Comparison of ENCODE assay signal across 17 cellular contexts in genomic region chr15:37107071-37107753, GRCh38. TPM values are rescaled to one million over a fixed set of nuclear protein-coding genes. Genes with fewer than 3 reads are reported as not detected.
A peak's percentile ranks its signal among the peaks of the same experiment; 100 is the strongest.
DNase-seq lines count a peak whose midpoint lies in the region; ATAC-seq and TF ChIP-seq lines count a peak whose summit lies in the region.
"Had no signal": no experiment of that assay in that cellular context is flagged by ENCODE, and none has a peak within 500 bp of the region (broad histone marks: within the 10 kb centered on the region; RNA-seq: fewer than 3 reads in every experiment).

No MANE protein-coding gene starts in this region.

- H3K27ac ChIP-seq in esophagus (ENCODE audit: low read depth in 2 of 2, low read length in 1 of 2) (peak overlapping the region; percentile 4 to 34), mesenchymal stem cell (ENCODE audit: low read length, poor library complexity, severe bottlenecking) (no peak overlapping the region), upper lobe of left lung (no peak overlapping the region), aorta (ENCODE audit: low read depth in 1 of 2, low read length in 2 of 2) (no peak overlapping the region)
- H3K27ac ChIP-seq: 22Rv1 had no signal

- H3K9me3 ChIP-seq in esophagus (ENCODE audit: control insufficient read depth in 2 of 2, insufficient read depth in 1 of 2, low read depth in 1 of 2, low read length in 1 of 2) = no peaks in the 10 kb centered on the region
- H3K9me3 ChIP-seq in mesenchymal stem cell (ENCODE audit: control insufficient read depth, low read length) = no peaks in the 10 kb centered on the region
- no peaks in the 10 kb centered on the region for H3K9me3 ChIP-seq in upper lobe of left lung
- H3K9me3 ChIP-seq in aorta (ENCODE audit: control insufficient read depth, low read length) = no peaks in the 10 kb centered on the region

- H3K23ac ChIP-seq in mesenchymal stem cell (ENCODE audit: low read length in 2 of 2) = no peak overlapping the region

- WGBS in esophagus, 2 donors = 61 to 62% methylated on average over 25 of the region's 25 CpGs
- WGBS in mesenchymal stem cell = 33% methylated on average over 1 of the region's 25 CpGs
- WGBS in upper lobe of left lung, 2 donors = 31 to 35% methylated on average over 25 of the region's 25 CpGs
- WGBS in aorta, 2 donors = 72 to 78% methylated on average over 25 of the region's 25 CpGs

- no peaks in the 10 kb centered on the region for H3K27me3 ChIP-seq in esophagus (ENCODE audit: control insufficient read depth in 1 of 2, insufficient read depth in 2 of 2, low read length in 2 of 2)
- H3K27me3 ChIP-seq in mesenchymal stem cell (ENCODE audit: control insufficient read depth in 1 of 2, insufficient read depth in 1 of 2, low read length in 2 of 2) = peaks cover 0 to 85% of the 10 kb centered on the region in 2 experiments
- peaks cover 0 to 49% (median 5%) of the 10 kb centered on the region in 4 donors for H3K27me3 ChIP-seq in upper lobe of left lung
- H3K27me3 ChIP-seq in aorta (ENCODE audit: control insufficient read depth in 1 of 2, insufficient read depth in 2 of 2, low read length in 1 of 2) = no peaks in the 10 kb centered on the region

- H3K14ac ChIP-seq in mesenchymal stem cell (ENCODE audit: low read length in 2 of 2) = no peak overlapping the region

- H4K91ac ChIP-seq in mesenchymal stem cell (ENCODE audit: low read length) = no peak overlapping the region

- H3K36me3 ChIP-seq in esophagus (ENCODE audit: control insufficient read depth in 2 of 2, insufficient read depth in 2 of 2, low read length in 1 of 2) (no peaks in the 10 kb centered on the region), mesenchymal stem cell (ENCODE audit: control insufficient read depth in 1 of 2, insufficient read depth in 2 of 2, low read depth in 1 of 2, low read length in 2 of 2) (no peaks in the 10 kb centered on the region), upper lobe of left lung (no peaks in the 10 kb centered on the region), aorta (ENCODE audit: control insufficient read depth in 1 of 2, insufficient read depth in 2 of 2, low read length in 1 of 2) (no peaks in the 10 kb centered on the region)

- H3K4me3 ChIP-seq in esophagus (ENCODE audit: low read depth in 1 of 2, low read length in 2 of 2) = peak overlapping the region in 1 of 2 donors; percentile 11
- H3K4me3 ChIP-seq in mesenchymal stem cell (ENCODE audit: insufficient read depth in 1 of 2, low read depth in 1 of 2, low read length in 2 of 2) = peak overlapping the region in 1 of 2 experiments; percentile 49
- peak overlapping the region in 3 of 4 donors; percentile 9 to 36 (median 31) for H3K4me3 ChIP-seq in upper lobe of left lung
- no peak overlapping the region for H3K4me3 ChIP-seq in aorta (ENCODE audit: low read length in 2 of 2)

- no peak overlapping the region for H3K4ac ChIP-seq in mesenchymal stem cell (ENCODE audit: low read depth in 1 of 2, low read length in 2 of 2)

- ATAC-seq in upper lobe of left lung (ENCODE audit: low FRiP score in 2 of 2) = no peak
- ATAC-seq in aorta (ENCODE audit: low FRiP score) = no peak
- ATAC-seq: HCT116; natural killer cell treated with Interleukin-12 subunit alpha and Interleukin-12 subunit beta and Interleukin-15 and Interleukin-18, amount 100 ng/mL, for 72 hours had no signal

- H2AK5ac ChIP-seq in mesenchymal stem cell (ENCODE audit: low read length, severe bottlenecking) = no peak overlapping the region

- no peak for TF ChIP-seq CTCF in upper lobe of left lung (IDR thresholded peaks at IDR 0.05)

- no peak for TF ChIP-seq POLR2A in upper lobe of left lung (IDR thresholded peaks at IDR 0.05)

- intact Hi-C loops in aorta (cut with DNase I) = loop anchor here in 1 of 2 donors (10.0 kb wide), 1 partner anchor 92 kb away; no protein-coding TSS in a partner anchor

- no peak overlapping the region for H2AFZ ChIP-seq in mesenchymal stem cell (ENCODE audit: low read depth, low read length)

- H3K4me2 ChIP-seq in mesenchymal stem cell (ENCODE audit: low read length, poor library complexity, severe bottlenecking) = no peak overlapping the region

- peaks cover 0 to 3% of the 10 kb centered on the region in 2 donors for H3K4me1 ChIP-seq in esophagus (ENCODE audit: control insufficient read depth in 2 of 2, insufficient read depth in 2 of 2, low read length in 1 of 2)
- H3K4me1 ChIP-seq in mesenchymal stem cell (ENCODE audit: control insufficient read depth, insufficient read depth, low read depth, low read length) = peaks cover 16% of the 10 kb centered on the region
- peaks cover 9 to 22% (median 11%) of the 10 kb centered on the region in 4 donors for H3K4me1 ChIP-seq in upper lobe of left lung
- no peaks in the 10 kb centered on the region for H3K4me1 ChIP-seq in aorta (ENCODE audit: control insufficient read depth in 1 of 2, insufficient read depth in 2 of 2, low read length in 2 of 2)

- peak overlapping the region; percentile 39 for H2BK120ac ChIP-seq in mesenchymal stem cell (ENCODE audit: low read depth, low read length)

- TF ChIP-seq EP300 in upper lobe of left lung (IDR thresholded peaks at IDR 0.05) = no peak

- no peak overlapping the region for H2BK5ac ChIP-seq in mesenchymal stem cell (ENCODE audit: low read depth, low read length, poor library complexity, severe bottlenecking)

- peaks cover 14% of the 10 kb centered on the region for H3K79me1 ChIP-seq in mesenchymal stem cell (replicated peaks; ENCODE audit: low read length, poor library complexity, severe bottlenecking)

- H3K9ac ChIP-seq in mesenchymal stem cell (ENCODE audit: low read length) = peak overlapping the region; percentile 99

- H4K8ac ChIP-seq in mesenchymal stem cell (ENCODE audit: low read length) = no peak overlapping the region

- peak overlapping the region in 1 of 2 experiments; percentile 37 for H3K18ac ChIP-seq in mesenchymal stem cell (ENCODE audit: low read depth in 1 of 2, low read length in 2 of 2)

- H2BK15ac ChIP-seq in mesenchymal stem cell (ENCODE audit: low read depth, poor library complexity, severe bottlenecking) = no peak overlapping the region

- DNase-seq in NCI-H1417 (lab: John Stamatoyannopoulos, UW) (peak in 2 of 3 experiments; percentile 67 to 81), NCI-H1417 treated with DMSO at 0.1 percent for 48 hours (lab: John Stamatoyannopoulos, UW) (no peak), mesenchymal stem cell (peak; percentile 47), upper lobe of left lung (peak in 1 of 2 donors; percentile 27), aorta (no peak), cerebellar nuclear complex (lab: John Stamatoyannopoulos, UW) (no peak), SKM-1 treated with dmso at 0.1 percent for 144 hours (lab: John Stamatoyannopoulos, UW; ENCODE audit: unreplicated experiment) (no peak)
- DNase-seq: activated CD4-positive, alpha-beta T cell treated with anti-CD3 and anti-CD28 coated beads, Interleukin-2, amount 10 ng/mL, durations not matched to agents 24 days and 14 days; effector CD4-positive, alpha-beta T cell; immature natural killer cell; NCI-H1436 treated with DMSO at 0.1 percent for 48 hours; T-helper 1 cell had no signal

- H2BK12ac ChIP-seq in mesenchymal stem cell (ENCODE audit: low read length in 2 of 2) = no peak overlapping the region

RNA-seq across cellular contexts. Expression of gene MEIS2, which starts 6.9 kb away (rescaled TPM):
- polyA plus RNA-seq in esophagus (1 to 10 TPM; 6.0 to 8.8 TPM), aorta (10 to 100 TPM; 20.7 to 22.8 TPM)
- 69.3 TPM for polyA plus RNA-seq in mesenchymal stem cell (2013, experiment 1 of 2)
- polyA plus RNA-seq in mesenchymal stem cell (2013, experiment 2 of 2) = 68.8 TPM
- total RNA-seq in upper lobe of left lung (10 to 100 TPM; 13.7 to 53.4 (median 21.4) TPM), aorta (10 to 100 TPM; 29.1 to 58.7 TPM)
- total RNA-seq: activated CD4-positive, alpha-beta T cell treated with anti-CD3 and anti-CD28 coated beads, Interleukin-2, amount 10 ng/mL, durations not matched to agents 24 days and 14 days; activated naive CD4-positive, alpha-beta T cell treated with anti-CD3 and anti-CD28 coated beads for 36 hours had no signal
- polyA plus RNA-seq: immature natural killer cell had no signal

Comparison
In these comparisons a context has a peak if more than half of its experiments do, and no peak if none do; other contexts are left out.
1. DNase-seq: peak in NCI-H1417 (2 of 3) and mesenchymal stem cell (single experiment); none in NCI-H1417 treated with DMSO at 0.1 percent for 48 hours (single experiment), aorta (0 of 2), cerebellar nuclear complex (0 of 2) and SKM-1 treated with dmso at 0.1 percent for 144 hours (single experiment).
2. H3K27ac ChIP-seq: peak in esophagus (2 of 2); none in mesenchymal stem cell (single experiment), upper lobe of left lung (0 of 4) and aorta (0 of 2).
3. H3K4me3 ChIP-seq: peak in upper lobe of left lung (3 of 4); none in aorta (0 of 2).